17 cellular contexts compared by ENCODE assay signal in genomic region chr18:64202836-64203235, GRCh38. TPM values are rescaled to one million over a fixed set of nuclear protein-coding genes. Genes with fewer than 3 reads are reported as not detected.
DNase-seq lines count a peak whose midpoint lies in the region; ATAC-seq and TF ChIP-seq lines count a peak whose summit lies in the region.
"Had no signal": no experiment of that assay in that cellular context is flagged by ENCODE, and none has a peak within 500 bp of the region (broad histone marks: within the 10 kb centered on the region; RNA-seq: fewer than 3 reads in every experiment).

No MANE protein-coding gene starts in this region.

- H3K27ac Mint-ChIP-seq in activated CD4-positive, alpha-beta T cell treated with anti-CD3 and anti-CD28 coated beads for 36 hours = no peak overlapping the region
- H3K27ac Mint-ChIP-seq: activated naive CD4-positive, alpha-beta T cell treated with anti-CD3 and anti-CD28 coated beads, Interleukin-2, amount 50 U/mL, for 24 hours; T-helper 17 cell had no signal

- no peak overlapping the region for H3K4me3 Mint-ChIP-seq in activated CD4-positive, alpha-beta T cell treated with anti-CD3 and anti-CD28 coated beads for 36 hours
- H3K4me3 Mint-ChIP-seq: activated naive CD4-positive, alpha-beta T cell treated with anti-CD3 and anti-CD28 coated beads, Interleukin-2, amount 50 U/mL, for 24 hours; T-helper 17 cell had no signal

- CTCF ChIA-PET in activated CD4-positive, alpha-beta T cell treated with anti-CD3 and anti-CD28 coated beads for 36 hours (lab: Charles Lee) = no interaction called here

- no peak for TF ChIP-seq CTCF in epithelial cell of esophagus (IDR thresholded peaks at IDR 0.05; ENCODE audit: insufficient read depth, low read depth, low read length, missing control alignments)

- peaks cover 9% of the 10 kb centered on the region for H3K4me1 Mint-ChIP-seq in activated CD4-positive, alpha-beta T cell treated with anti-CD3 and anti-CD28 coated beads for 36 hours

- H3K4me3 ChIP-seq in epithelial cell of esophagus (ENCODE audit: low read length) (no peak overlapping the region), skeletal muscle cell (ENCODE audit: low read depth, low read length) (no peak overlapping the region)
- H3K4me3 ChIP-seq: lower lobe of right lung, sigmoid colon had no signal

- intact Hi-C loops in activated CD4-positive, alpha-beta T cell treated with anti-CD3 and anti-CD28 coated beads for 36 hours (cut with DNase I, micrococcal nuclease) = no loop called here

- H3K9me3 Mint-ChIP-seq in activated CD4-positive, alpha-beta T cell treated with anti-CD3 and anti-CD28 coated beads for 36 hours (ENCODE audit: low read depth) = no peaks in the 10 kb centered on the region
- H3K9me3 Mint-ChIP-seq: activated naive CD4-positive, alpha-beta T cell treated with anti-CD3 and anti-CD28 coated beads, Interleukin-2, amount 50 U/mL, for 24 hours had no signal

- DNase-seq in HT1080 (ENCODE audit: low read depth) (peak; percentile 32), epithelial cell of esophagus (ENCODE audit: low read depth) (peak; percentile 26), skeletal muscle cell (ENCODE audit: low read depth) (peak; percentile 22), erythroblast (lab: John Stamatoyannopoulos, UW) (no peak)
- no peak for DNase-seq in activated CD8-positive, alpha-beta memory T cell treated with anti-CD3 and anti-CD28 coated beads for 24 hours
- DNase-seq in activated CD4-positive, alpha-beta T cell treated with anti-CD3 and anti-CD28 coated beads for 36 hours = no peak
- DNase-seq: activated CD8-positive, alpha-beta memory T cell treated with anti-CD3 and anti-CD28 coated beads, Interleukin-2, amount 50 U/mL, for 48 hours; effector memory CD4-positive, alpha-beta T cell; lower lobe of right lung; SHP77; sigmoid colon; stimulated activated naive CD4-positive, alpha-beta T cell; T-helper 17 cell had no signal

- no peak for TF ChIP-seq POLR2A in erythroblast (IDR thresholded peaks at IDR 0.05; ENCODE audit: low read length)

- no peaks in the 10 kb centered on the region for H3K36me3 Mint-ChIP-seq in activated CD4-positive, alpha-beta T cell treated with anti-CD3 and anti-CD28 coated beads for 36 hours (ENCODE audit: low read depth)
- H3K36me3 Mint-ChIP-seq: activated naive CD4-positive, alpha-beta T cell treated with anti-CD3 and anti-CD28 coated beads, Interleukin-2, amount 50 U/mL, for 24 hours had no signal

- H3K27me3 Mint-ChIP-seq in activated CD4-positive, alpha-beta T cell treated with anti-CD3 and anti-CD28 coated beads for 36 hours = peaks cover 4% of the 10 kb centered on the region
- H3K27me3 Mint-ChIP-seq: activated naive CD4-positive, alpha-beta T cell treated with anti-CD3 and anti-CD28 coated beads, Interleukin-2, amount 50 U/mL, for 24 hours; T-helper 17 cell had no signal

- POLR2A ChIA-PET in activated CD4-positive, alpha-beta T cell treated with anti-CD3 and anti-CD28 coated beads for 36 hours (lab: Charles Lee) = no interaction called here

- peak; percentile 35 for ATAC-seq in GM19324 (IDR thresholded peaks at IDR 0.05; ENCODE audit: low FRiP score, unreplicated experiment)
- ATAC-seq in activated CD4-positive, alpha-beta T cell treated with anti-CD3 and anti-CD28 coated beads for 36 hours = no peak
- ATAC-seq: lower lobe of right lung, T-helper 17 cell had no signal

RNA-seq across cellular contexts. Expression of gene LINC00305, which starts 53.9 kb away (rescaled TPM):
- not detected in 2 replicates for total RNA-seq in HT1080 (2014; rRNA removed; shearing (Covaris generic))
- not detected in 2 replicates for polyA plus RNA-seq in HT1080 (2015; cell fraction: cytosol; rRNA removed)
- polyA plus RNA-seq in HT1080 (2015; cell fraction: nucleus; rRNA removed) = not detected in 2 replicates
- total RNA-seq in activated CD4-positive, alpha-beta T cell treated with anti-CD3 and anti-CD28 coated beads for 36 hours = not detected
- total RNA-seq: lower lobe of right lung, sigmoid colon, T-helper 17 cell had no signal
- polyA plus RNA-seq: BJ, neural cell, sigmoid colon had no signal

Comparison
In these comparisons a context has a peak if more than half of its experiments do, and no peak if none do; other contexts are left out.
1. DNase-seq: peak in HT1080 (single experiment), epithelial cell of esophagus (single experiment) and skeletal muscle cell (single experiment); none in erythroblast (0 of 2), activated CD8-positive, alpha-beta memory T cell treated with anti-CD3 and anti-CD28 coated beads for 24 hours (single experiment) and activated CD4-positive, alpha-beta T cell treated with anti-CD3 and anti-CD28 coated beads for 36 hours (single experiment).